In genomic region chr17:57068222-57068658, GRCh38 we compare ENCODE assay signal across 15 cellular contexts. TPM values are rescaled to one million over a fixed set of nuclear protein-coding genes. Genes with fewer than 3 reads are reported as not detected.
DNase-seq lines count a peak whose midpoint lies in the region; ATAC-seq and TF ChIP-seq lines count a peak whose summit lies in the region.
"Had no signal": no experiment of that assay in that cellular context is flagged by ENCODE, and none has a peak within 500 bp of the region (broad histone marks: within the 10 kb centered on the region; RNA-seq: fewer than 3 reads in every experiment).

No MANE protein-coding gene starts in this region.

- H3K9me3 Mint-ChIP-seq in activated naive CD4-positive, alpha-beta T cell treated with anti-CD3 and anti-CD28 coated beads for 36 hours, result no peaks in the 10 kb centered on the region
- H3K9me3 Mint-ChIP-seq: brain had no signal

- H3K27ac ChIP-seq in upper lobe of right lung, result no peak overlapping the region
- H3K27ac ChIP-seq: spleen, tibial artery had no signal

- no peaks in the 10 kb centered on the region for H3K36me3 ChIP-seq in upper lobe of right lung
- H3K36me3 ChIP-seq: MG63, spleen, tibial artery had no signal

- H3K4me1 Mint-ChIP-seq in activated naive CD4-positive, alpha-beta T cell treated with anti-CD3 and anti-CD28 coated beads for 36 hours (ENCODE audit: low read depth), result no peaks in the 10 kb centered on the region

- no peak overlapping the region for H3K4me3 Mint-ChIP-seq in activated naive CD4-positive, alpha-beta T cell treated with anti-CD3 and anti-CD28 coated beads for 36 hours
- H3K4me3 Mint-ChIP-seq: brain had no signal

- H3K27me3 Mint-ChIP-seq in activated naive CD4-positive, alpha-beta T cell treated with anti-CD3 and anti-CD28 coated beads for 36 hours (ENCODE audit: low read depth), result peaks cover 2% of the 10 kb centered on the region
- H3K27me3 Mint-ChIP-seq: brain had no signal

- no peak for TF ChIP-seq CTCF in upper lobe of right lung (IDR thresholded peaks at IDR 0.05)

- no peaks in the 10 kb centered on the region for H3K9me3 ChIP-seq in upper lobe of right lung
- H3K9me3 ChIP-seq: Caco-2, MG63, spleen, tibial artery had no signal

- no peaks in the 10 kb centered on the region for H3K4me1 ChIP-seq in upper lobe of right lung
- H3K4me1 ChIP-seq: Caco-2, spleen had no signal

- intact Hi-C loops in activated naive CD4-positive, alpha-beta T cell treated with anti-CD3 and anti-CD28 coated beads for 36 hours (cut with micrococcal nuclease), result no loop called here
- intact Hi-C loops in left colon (cut with DNase I, micrococcal nuclease), result no loop called here
- intact Hi-C loops in upper lobe of right lung (cut with DNase I), result no loop called here

- peak; percentile 21 for DNase-seq in activated naive CD4-positive, alpha-beta T cell treated with anti-CD3 and anti-CD28 coated beads for 36 hours
- no peak for DNase-seq in activated naive CD4-positive, alpha-beta T cell (lab: John Stamatoyannopoulos, UW)
- peak; percentile 62 for DNase-seq in SK-MEL-5 (ENCODE audit: low read depth, low spot score)
- peak in 1 of 2 donors; percentile 24 for DNase-seq in left colon
- no peak for DNase-seq in upper lobe of right lung
- DNase-seq: activated gamma-delta T cell treated with Interleukin-2 at 50 U/mL for 16 hours, MG63, spleen, T-helper 9 cell, tibial artery had no signal

- in situ Hi-C loops in SK-MEL-5 (cut with HindIII; ENCODE audit: low pct_unique_long_range_greater_than_20kb, low sequenced_read_pairs), result no loop called here

- H3K27ac Mint-ChIP-seq in activated naive CD4-positive, alpha-beta T cell treated with anti-CD3 and anti-CD28 coated beads for 36 hours, result no peak overlapping the region
- H3K27ac Mint-ChIP-seq: brain had no signal

- H3K27me3 ChIP-seq in upper lobe of right lung, result no peaks in the 10 kb centered on the region
- H3K27me3 ChIP-seq: tibial artery had no signal

- no peaks in the 10 kb centered on the region for H3K36me3 Mint-ChIP-seq in activated naive CD4-positive, alpha-beta T cell treated with anti-CD3 and anti-CD28 coated beads for 36 hours (ENCODE audit: low read depth)
- H3K36me3 Mint-ChIP-seq: brain had no signal

- ATAC-seq in left colon (peak; percentile 94), upper lobe of right lung (peak; percentile 73), GM21619 (IDR thresholded peaks at IDR 0.05; ENCODE audit: unreplicated experiment) (no peak), HG02642 (IDR thresholded peaks at IDR 0.05; ENCODE audit: poor library complexity, unreplicated experiment) (no peak), HG02852 (IDR thresholded peaks at IDR 0.05; ENCODE audit: unreplicated experiment) (no peak)

- CTCF ChIA-PET in activated naive CD4-positive, alpha-beta T cell treated with anti-CD3 and anti-CD28 coated beads for 36 hours (lab: Charles Lee), result no interaction called here

- H3K4me3 ChIP-seq in upper lobe of right lung, result no peak overlapping the region
- H3K4me3 ChIP-seq: MG63, spleen, tibial artery had no signal

RNA-seq across cellular contexts. Expression of gene AKAP1, which starts 16.8 kb away (rescaled TPM):
- total RNA-seq in activated naive CD4-positive, alpha-beta T cell treated with anti-CD3 and anti-CD28 coated beads for 36 hours, result 10 to 100 TPM; 17.6 to 23.1 TPM
- total RNA-seq in SK-MEL-5 (2014; rRNA removed; shearing (Covaris generic)), result 30.0 and 35.1 TPM in 2 replicates
- 56.7 and 60.6 TPM in 2 replicates for polyA plus RNA-seq in SK-MEL-5 (2015; cell fraction: cytosol; rRNA removed)
- 99.8 and 138 TPM in 2 replicates for polyA plus RNA-seq in SK-MEL-5 (2015; cell fraction: nucleus; rRNA removed)
- 100 to 1,000 TPM; 129 to 145 TPM for total RNA-seq in left colon
- total RNA-seq in upper lobe of right lung, result 59.9 TPM

Comparison
In these comparisons a context has a peak if more than half of its experiments do, and no peak if none do; other contexts are left out.
1. DNase-seq: peak in activated naive CD4-positive, alpha-beta T cell treated with anti-CD3 and anti-CD28 coated beads for 36 hours (single experiment) and SK-MEL-5 (single experiment); none in activated naive CD4-positive, alpha-beta T cell (0 of 4) and upper lobe of right lung (single experiment).
2. ATAC-seq: peak in left colon (single experiment) and upper lobe of right lung (single experiment); none in GM21619 (single experiment), HG02642 (single experiment) and HG02852 (single experiment).